ENCODE assay signal across 15 cellular contexts in genomic region chr19:52206481-52206880, GRCh38. TPM values are rescaled to one million over a fixed set of nuclear protein-coding genes. Genes with fewer than 3 reads are reported as not detected.
A peak's percentile ranks its signal among the peaks of the same experiment; 100 is the strongest.
DNase-seq lines count a peak whose midpoint lies in the region; ATAC-seq and TF ChIP-seq lines count a peak whose summit lies in the region.
"Had no signal": no experiment of that assay in that cellular context is flagged by ENCODE, and none has a peak within 500 bp of the region (broad histone marks: within the 10 kb centered on the region; RNA-seq: fewer than 3 reads in every experiment).

No MANE protein-coding gene starts in this region.

- H3K4me3 ChIP-seq in heart right ventricle (no peak overlapping the region), right lobe of liver (no peak overlapping the region)
- H3K4me3 ChIP-seq: GM23248 had no signal

- H3K27ac Mint-ChIP-seq in activated T-cell treated with anti-CD3 and anti-CD28 coated beads, Interleukin-2, amount 50 U/mL, for 24 hours: peak overlapping the region; percentile 50
- H3K27ac Mint-ChIP-seq in activated T-cell treated with anti-CD3 and anti-CD28 coated beads, Interleukin-2, amount 50 U/mL, for 72 hours: no peak overlapping the region

- 54 to 65% methylated on average over 5 of the region's 5 CpGs for WGBS in heart right ventricle, 2 donors
- WGBS in right lobe of liver (ENCODE audit: insufficient coverage, low coverage, low lambda C conversion rate, missing lambda C conversion rate): 100% methylated on average over 2 of the region's 5 CpGs

- no peak for DNase-seq in activated T-cell treated with anti-CD3 and anti-CD28 coated beads, Interleukin-2, amount 50 U/mL, for 24 hours
- no peak for DNase-seq in activated T-cell treated with anti-CD3 and anti-CD28 coated beads, Interleukin-2, amount 50 U/mL, for 72 hours
- DNase-seq in heart right ventricle (peak; percentile 23), posterior vena cava (ENCODE audit: low spot score) (peak; percentile 28), right lobe of liver (no peak), RPMI8226 (no peak)
- DNase-seq: Caco-2; CD8-positive, alpha-beta T cell; DMS53; GM23248 had no signal

- H3K9me3 Mint-ChIP-seq in activated T-cell treated with anti-CD3 and anti-CD28 coated beads, Interleukin-2, amount 50 U/mL, for 24 hours: no peaks in the 10 kb centered on the region
- no peaks in the 10 kb centered on the region for H3K9me3 Mint-ChIP-seq in activated T-cell treated with anti-CD3 and anti-CD28 coated beads, Interleukin-2, amount 50 U/mL, for 72 hours
- H3K9me3 Mint-ChIP-seq: CD8-positive, alpha-beta T cell had no signal

- H3K27ac ChIP-seq in heart right ventricle (peak overlapping the region in 4 of 10 donors; percentile 1 to 32 (median 5)), right lobe of liver (no peak overlapping the region)
- H3K27ac ChIP-seq: 22Rv1, GM23248, HL-60 had no signal

- H3K27me3 ChIP-seq in heart right ventricle (no peaks in the 10 kb centered on the region), right lobe of liver (no peaks in the 10 kb centered on the region)

- no peaks in the 10 kb centered on the region for H3K9me3 ChIP-seq in heart right ventricle
- H3K9me3 ChIP-seq in right lobe of liver: no peaks in the 10 kb centered on the region
- H3K9me3 ChIP-seq: Caco-2 had no signal

- intact Hi-C loops in heart right ventricle (cut with DNase I) (no loop called here), posterior vena cava (cut with DNase I) (no loop called here), right lobe of liver (cut with DNase I) (no loop called here)

- no peak overlapping the region for H3K4me3 Mint-ChIP-seq in activated T-cell treated with anti-CD3 and anti-CD28 coated beads, Interleukin-2, amount 50 U/mL, for 24 hours
- no peak overlapping the region for H3K4me3 Mint-ChIP-seq in activated T-cell treated with anti-CD3 and anti-CD28 coated beads, Interleukin-2, amount 50 U/mL, for 72 hours
- H3K4me3 Mint-ChIP-seq: CD8-positive, alpha-beta T cell had no signal

- ATAC-seq in activated T-cell treated with anti-CD3 and anti-CD28 coated beads, Interleukin-2, amount 50 U/mL, for 72 hours (replicated peaks in 1 of 2): no peak
- ATAC-seq in heart right ventricle: peak in 5 of 8 donors; percentile 24 to 65 (median 48)
- no peak for ATAC-seq in right lobe of liver
- no peak for ATAC-seq in HG02759 (IDR thresholded peaks at IDR 0.05; ENCODE audit: unreplicated experiment)
- ATAC-seq: CD8-positive, alpha-beta T cell; HCT116 had no signal

- no peak for TF ChIP-seq CTCF in heart right ventricle (IDR thresholded peaks at IDR 0.05)
- no peak for TF ChIP-seq CTCF in right lobe of liver (IDR thresholded peaks at IDR 0.05)

- TF ChIP-seq POLR2A in right lobe of liver (IDR thresholded peaks at IDR 0.05): no peak

- peaks cover 97% of the 10 kb centered on the region for H3K36me3 Mint-ChIP-seq in activated T-cell treated with anti-CD3 and anti-CD28 coated beads, Interleukin-2, amount 50 U/mL, for 24 hours (ENCODE audit: low read depth)
- H3K36me3 Mint-ChIP-seq in activated T-cell treated with anti-CD3 and anti-CD28 coated beads, Interleukin-2, amount 50 U/mL, for 72 hours (ENCODE audit: insufficient read depth in 2 of 2): peaks cover 12 to 35% of the 10 kb centered on the region in 2 donors

- H3K4me1 ChIP-seq in heart right ventricle (peaks cover 3 to 60% (median 19%) of the 10 kb centered on the region in 9 donors), right lobe of liver (no peaks in the 10 kb centered on the region)
- H3K4me1 ChIP-seq: Caco-2 had no signal

- peaks cover 0 to 100% (median 65%) of the 10 kb centered on the region in 9 donors for H3K36me3 ChIP-seq in heart right ventricle
- peaks cover 0 to 91% (median 40%) of the 10 kb centered on the region in 4 donors for H3K36me3 ChIP-seq in right lobe of liver

- H3K27me3 Mint-ChIP-seq in activated T-cell treated with anti-CD3 and anti-CD28 coated beads, Interleukin-2, amount 50 U/mL, for 24 hours: no peaks in the 10 kb centered on the region
- H3K27me3 Mint-ChIP-seq in activated T-cell treated with anti-CD3 and anti-CD28 coated beads, Interleukin-2, amount 50 U/mL, for 72 hours (ENCODE audit: low read depth): no peaks in the 10 kb centered on the region

- peaks cover 40% of the 10 kb centered on the region for H3K4me1 Mint-ChIP-seq in activated T-cell treated with anti-CD3 and anti-CD28 coated beads, Interleukin-2, amount 50 U/mL, for 24 hours (ENCODE audit: low read depth)
- H3K4me1 Mint-ChIP-seq in activated T-cell treated with anti-CD3 and anti-CD28 coated beads, Interleukin-2, amount 50 U/mL, for 72 hours (ENCODE audit: low read depth): peaks cover 17% of the 10 kb centered on the region
- H3K4me1 Mint-ChIP-seq: CD14-positive monocyte had no signal

RNA-seq across cellular contexts. Expression of gene PPP2R1A, which starts 16.6 kb away (rescaled TPM):
- 100 to 1,000 TPM; 160 to 181 TPM for total RNA-seq in activated T-cell treated with anti-CD3 and anti-CD28 coated beads, Interleukin-2, amount 50 U/mL, for 72 hours
- total RNA-seq in heart right ventricle (100 to 1,000 TPM; 337 to 469 (median 401) TPM), posterior vena cava (100 to 1,000 TPM; 164 to 207 TPM), right lobe of liver (10 to 100 TPM; 59.4 to 93.0 (median 82.4) TPM)
- polyA plus RNA-seq in heart right ventricle: 100 to 1,000 TPM; 238 to 438 TPM

RNA-seq across cellular contexts. Expression of gene ZNF836, which starts 35.1 kb away (rescaled TPM):
- 10 to 100 TPM; 15.3 to 18.2 TPM for total RNA-seq in activated T-cell treated with anti-CD3 and anti-CD28 coated beads, Interleukin-2, amount 50 U/mL, for 72 hours
- total RNA-seq in heart right ventricle (10 to 100 TPM in 1 of 10 donors, 1 to 10 TPM in 9; 5.1 to 10.6 (median 7.1) TPM), posterior vena cava (10 to 100 TPM; 12.0 to 14.4 TPM), right lobe of liver (1 to 10 TPM; 1.5 to 3.7 (median 2.8) TPM)
- polyA plus RNA-seq in heart right ventricle: 1 to 10 TPM; 2.3 to 6.1 TPM

Comparison
In these comparisons a context has a peak if more than half of its experiments do, and no peak if none do; other contexts are left out.
1. DNase-seq: peak in heart right ventricle (2 of 2) and posterior vena cava (single experiment); none in activated T-cell treated with anti-CD3 and anti-CD28 coated beads, Interleukin-2, amount 50 U/mL, for 24 hours (single experiment), activated T-cell treated with anti-CD3 and anti-CD28 coated beads, Interleukin-2, amount 50 U/mL, for 72 hours (0 of 2), right lobe of liver (0 of 3) and RPMI8226 (single experiment).
2. ATAC-seq: peak in heart right ventricle (5 of 8); none in activated T-cell treated with anti-CD3 and anti-CD28 coated beads, Interleukin-2, amount 50 U/mL, for 72 hours (0 of 2), right lobe of liver (0 of 4) and HG02759 (single experiment).